17 cellular contexts compared by ENCODE assay signal in the genomic region with DNA sequence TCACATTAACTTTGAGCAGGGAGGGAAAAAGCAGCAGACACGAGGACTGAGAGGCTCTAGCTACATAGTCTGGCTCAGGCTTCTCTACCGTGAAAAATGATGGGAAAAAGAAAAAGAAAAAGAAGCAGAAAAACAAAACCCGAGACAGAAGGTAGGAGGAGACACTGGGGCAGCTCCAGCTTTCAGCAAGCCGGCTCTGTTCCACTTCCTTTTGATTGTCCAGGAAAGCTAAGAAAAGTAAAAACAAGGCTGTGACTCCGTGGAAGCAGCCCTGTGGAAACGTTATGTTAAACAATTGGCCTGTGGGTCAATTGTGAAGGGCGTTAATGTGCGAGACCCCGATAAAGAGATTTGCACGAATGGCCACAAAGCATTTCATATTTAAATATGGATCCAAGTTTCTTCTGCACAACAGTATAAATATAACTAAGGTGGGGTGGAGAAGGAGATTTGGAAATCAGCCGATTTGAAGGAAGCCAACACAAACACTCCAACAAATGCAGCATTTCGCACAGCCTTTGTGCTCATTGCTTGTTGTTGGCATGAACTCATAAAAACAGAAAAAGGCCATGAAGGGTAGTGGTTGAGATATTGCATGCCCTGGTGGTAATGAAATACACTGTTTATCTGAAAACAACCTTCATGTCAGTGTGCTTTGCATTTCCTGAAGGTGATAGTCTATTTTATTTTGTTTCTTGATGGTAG.
DNase-seq lines count a peak whose midpoint lies in the region; ATAC-seq, FAIRE-seq and TF ChIP-seq lines count a peak whose summit lies in the region.
"Had no signal": no experiment of that assay in that cellular context is flagged by ENCODE, and none has a peak within 500 bp of the region (broad histone marks: within the 10 kb centered on the region; RNA-seq: fewer than 3 reads in every experiment).

No MANE protein-coding gene starts in this region.

- no peaks in the 10 kb centered on the region for H3K36me3 Mint-ChIP-seq in activated naive CD4-positive, alpha-beta T cell treated with anti-CD3 and anti-CD28 coated beads for 36 hours (ENCODE audit: low read depth)

- DNase-seq in NCI-H2029 (lab: John Stamatoyannopoulos, UW) (peak; percentile 49), dermis blood vessel endothelial cell (peak; percentile 58), keratinocyte (ENCODE audit: low read depth, low spot score) (no peak), gastrocnemius medialis (no peak), substantia nigra (lab: John Stamatoyannopoulos, UW) (no peak)
- no peak for DNase-seq in activated naive CD4-positive, alpha-beta T cell treated with anti-CD3 and anti-CD28 coated beads for 36 hours
- DNase-seq: activated CD4-positive, alpha-beta T cell treated with anti-CD3 and anti-CD28 coated beads for 4 hours; activated T-cell treated with anti-CD3 and anti-CD28 coated beads, Interleukin-2, amount 50 U/mL, for 4 hours; Caco-2; effector CD8-positive, alpha-beta T cell; GDM1; SJCRH30; T1000 had no signal

- peaks cover 6% of the 10 kb centered on the region for H3K9me3 Mint-ChIP-seq in activated naive CD4-positive, alpha-beta T cell treated with anti-CD3 and anti-CD28 coated beads for 36 hours
- H3K9me3 Mint-ChIP-seq: activated T-cell treated with anti-CD3 and anti-CD28 coated beads, Interleukin-2, amount 50 U/mL, for 4 hours; stimulated activated naive CD8-positive, alpha-beta T cell treated with anti-CD3 and anti-CD28 coated beads, Interleukin-15, Interleukin-2, amounts not matched to agents 100 ng/mL and 50 ng/mL, for 24 hours had no signal

- H3K4me3 ChIP-seq in keratinocyte (ENCODE audit: control insufficient read depth in 2 of 3, extremely low read depth in 1 of 3, insufficient read depth in 2 of 3, low read depth in 1 of 3, low read length in 3 of 3) (no peak overlapping the region), gastrocnemius medialis (peak overlapping the region in 1 of 4 donors; percentile 6)
- H3K4me3 ChIP-seq: SJCRH30 had no signal

- no peaks in the 10 kb centered on the region for H3K9me1 ChIP-seq in keratinocyte (ENCODE audit: control insufficient read depth, extremely low read depth, insufficient read depth, low read length)

- H3K27ac Mint-ChIP-seq in activated naive CD4-positive, alpha-beta T cell treated with anti-CD3 and anti-CD28 coated beads for 36 hours, result no peak overlapping the region
- H3K27ac Mint-ChIP-seq: stimulated activated naive CD8-positive, alpha-beta T cell treated with anti-CD3 and anti-CD28 coated beads, Interleukin-15, Interleukin-2, amounts not matched to agents 100 ng/mL and 50 ng/mL, for 24 hours had no signal

- FAIRE-seq in keratinocyte (lab: Jason Lieb, UNC), result peak; percentile 39

- H2AFZ ChIP-seq in keratinocyte (ENCODE audit: control insufficient read depth, low read length), result peak overlapping the region; percentile 35

- H3K4me1 ChIP-seq in keratinocyte (ENCODE audit: control insufficient read depth, extremely low read depth, insufficient read depth, low read length) (no peaks in the 10 kb centered on the region), gastrocnemius medialis (peaks cover 8 to 12% of the 10 kb centered on the region in 2 donors)
- H3K4me1 ChIP-seq: Caco-2, SJCRH30 had no signal

- TF ChIP-seq CTCF in keratinocyte (optimal IDR thresholded peaks at IDR 0.05 in 1 of 3, IDR thresholded peaks at IDR 0.05 in 1 of 3, conservative IDR thresholded peaks at IDR 0.05 in 1 of 3; ENCODE audit: extremely low read depth in 1 of 3, insufficient read depth in 2 of 3, low read length in 3 of 3) (no peak), gastrocnemius medialis (IDR thresholded peaks at IDR 0.05 in 4 of 5, conservative IDR thresholded peaks at IDR 0.05 in 1 of 5) (no peak)

- H3K27ac ChIP-seq in keratinocyte (ENCODE audit: control insufficient read depth, insufficient read depth, low read length) (no peak overlapping the region), gastrocnemius medialis (peak overlapping the region; percentile 17 to 62 (median 39)), substantia nigra (ENCODE audit: low read depth, low read length, poor library complexity, severe bottlenecking) (no peak overlapping the region)
- H3K27ac ChIP-seq: SJCRH30 had no signal

- dilution Hi-C loops in keratinocyte (cut with MboI; ENCODE audit: extremely low pct_ligation_motif_present, low sequenced_read_pairs), result no loop called here

- CTCF ChIA-PET in activated naive CD4-positive, alpha-beta T cell treated with anti-CD3 and anti-CD28 coated beads for 36 hours (lab: Charles Lee), result interaction anchor here (0.6 kb wide), 1 partner anchor 1290 kb away, joined by 5 read pairs; no protein-coding TSS in a partner anchor

- no peaks in the 10 kb centered on the region for H3K27me3 Mint-ChIP-seq in activated naive CD4-positive, alpha-beta T cell treated with anti-CD3 and anti-CD28 coated beads for 36 hours (ENCODE audit: low read depth)
- H3K27me3 Mint-ChIP-seq: stimulated activated naive CD8-positive, alpha-beta T cell treated with anti-CD3 and anti-CD28 coated beads, Interleukin-15, Interleukin-2, amounts not matched to agents 100 ng/mL and 50 ng/mL, for 24 hours had no signal

- H3K36me3 ChIP-seq in keratinocyte (ENCODE audit: control insufficient read depth in 2 of 2, extremely low read depth in 1 of 2, insufficient read depth in 2 of 2, low read length in 2 of 2), result no peaks in the 10 kb centered on the region
- H3K36me3 ChIP-seq in gastrocnemius medialis, result no peaks in the 10 kb centered on the region
- H3K36me3 ChIP-seq: SJCRH30 had no signal

- in situ Hi-C loops in gastrocnemius medialis (cut with MboI; ENCODE audit: low sequenced_read_pairs in 4 of 4), result no loop called here

- no peaks in the 10 kb centered on the region for H3K79me2 ChIP-seq in keratinocyte (ENCODE audit: control insufficient read depth, insufficient read depth, low read length)

- peak overlapping the region; percentile 29 for H3K4me2 ChIP-seq in keratinocyte (ENCODE audit: control insufficient read depth, extremely low read depth, insufficient read depth, low read depth, low read length)

- ATAC-seq in gastrocnemius medialis (peak in 1 of 2 donors; percentile 18), HG03175 (IDR thresholded peaks at IDR 0.05; ENCODE audit: unreplicated experiment) (no peak), GM19397 (IDR thresholded peaks at IDR 0.05; ENCODE audit: unreplicated experiment) (no peak)
- ATAC-seq: activated T-cell treated with anti-CD3 and anti-CD28 coated beads, Interleukin-2, amount 50 U/mL, for 4 hours; left lobe of liver had no signal

- H3K4me3 Mint-ChIP-seq in activated naive CD4-positive, alpha-beta T cell treated with anti-CD3 and anti-CD28 coated beads for 36 hours, result no peak overlapping the region
- H3K4me3 Mint-ChIP-seq: activated T-cell treated with anti-CD3 and anti-CD28 coated beads, Interleukin-2, amount 50 U/mL, for 4 hours; stimulated activated naive CD8-positive, alpha-beta T cell treated with anti-CD3 and anti-CD28 coated beads, Interleukin-15, Interleukin-2, amounts not matched to agents 100 ng/mL and 50 ng/mL, for 24 hours had no signal

- no peaks in the 10 kb centered on the region for H4K20me1 ChIP-seq in keratinocyte (ENCODE audit: control insufficient read depth, extremely low read depth, insufficient read depth, low read length)

- H3K4me1 Mint-ChIP-seq in activated naive CD4-positive, alpha-beta T cell treated with anti-CD3 and anti-CD28 coated beads for 36 hours (ENCODE audit: low read depth), result no peaks in the 10 kb centered on the region

- intact Hi-C loops in gastrocnemius medialis (cut with DNase I; ENCODE audit: low total_unique reads), result no loop called here
- intact Hi-C loops in activated naive CD4-positive, alpha-beta T cell treated with anti-CD3 and anti-CD28 coated beads for 36 hours (cut with micrococcal nuclease), result no loop called here

- no peak overlapping the region for H3K9ac ChIP-seq in keratinocyte (ENCODE audit: control insufficient read depth, extremely low read depth, insufficient read depth, low read length)

- H3K27me3 ChIP-seq in keratinocyte (ENCODE audit: control insufficient read depth, extremely low read depth, insufficient read depth, low read length) (no peaks in the 10 kb centered on the region), gastrocnemius medialis (no peaks in the 10 kb centered on the region)

- no peaks in the 10 kb centered on the region for H3K9me3 ChIP-seq in keratinocyte (ENCODE audit: control insufficient read depth, low read depth, low read length)
- H3K9me3 ChIP-seq in gastrocnemius medialis, result no peaks in the 10 kb centered on the region
- H3K9me3 ChIP-seq: SJCRH30 had no signal

- TF ChIP-seq POLR2A in gastrocnemius medialis (IDR thresholded peaks at IDR 0.05), result no peak

Comparison
In these comparisons a context has a peak if more than half of its experiments do, and no peak if none do; other contexts are left out.
1. DNase-seq: peak in NCI-H2029 (single experiment) and dermis blood vessel endothelial cell (single experiment); none in keratinocyte (single experiment), gastrocnemius medialis (0 of 2), activated naive CD4-positive, alpha-beta T cell treated with anti-CD3 and anti-CD28 coated beads for 36 hours (single experiment) and substantia nigra (0 of 49).
2. H3K27ac ChIP-seq: peak in gastrocnemius medialis (4 of 4); none in keratinocyte (single experiment) and substantia nigra (single experiment).